ENCODE assay signal across 8 cellular contexts in the genomic region with DNA sequence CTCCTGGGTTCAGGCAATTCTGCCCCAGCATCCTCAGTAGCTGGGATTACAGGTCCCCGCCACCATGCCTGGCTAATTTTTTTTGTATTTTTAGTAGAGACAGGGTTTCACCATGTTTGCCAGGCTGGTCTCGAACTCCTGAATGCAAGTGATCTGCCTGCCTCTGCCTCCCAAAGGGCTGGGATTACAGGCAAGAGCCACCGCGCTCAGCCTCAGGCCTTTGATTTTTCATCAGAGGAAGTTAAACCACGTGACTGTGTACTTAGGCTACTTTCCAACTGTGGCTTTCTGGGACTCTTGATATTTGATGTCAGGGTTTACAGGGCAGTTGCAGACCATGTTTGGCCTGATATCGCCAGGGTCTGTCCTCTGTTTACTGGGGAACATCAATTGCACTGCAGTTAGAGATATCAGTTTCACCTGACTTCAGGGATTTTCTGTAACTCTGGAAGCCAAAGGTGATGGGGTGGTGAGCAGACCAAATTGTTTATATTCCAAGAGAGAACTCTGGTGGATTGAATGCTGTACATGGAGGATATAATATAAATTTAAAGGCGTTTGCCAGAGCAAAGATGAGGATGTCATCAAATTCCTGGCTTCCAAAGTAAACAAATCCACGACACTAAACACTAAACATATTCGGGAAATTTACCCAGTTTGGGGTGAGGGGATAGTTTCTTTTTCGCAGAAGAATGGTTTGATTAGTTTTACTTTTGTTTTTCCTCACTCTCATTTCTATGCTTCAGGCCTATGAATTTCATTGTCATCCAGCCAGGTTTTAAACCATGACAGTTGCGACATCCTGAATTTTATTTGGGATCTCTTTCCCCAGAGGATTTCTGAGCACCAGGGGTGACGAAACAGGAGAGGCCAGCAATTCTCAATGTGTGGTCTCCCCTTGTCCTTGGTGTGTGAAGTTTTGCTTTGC. TPM values are rescaled to one million over a fixed set of nuclear protein-coding genes. Genes with fewer than 3 reads are reported as not detected.
DNase-seq lines count a peak whose midpoint lies in the region; ATAC-seq and TF ChIP-seq lines count a peak whose summit lies in the region.

No MANE protein-coding gene starts in this region.

- TF ChIP-seq CTCF in adrenal gland (IDR thresholded peaks at IDR 0.05) (no peak), GM13976 (IDR thresholded peaks at IDR 0.05; ENCODE audit: borderline replicate concordance, control extremely low read depth, extremely low read depth, insufficient read depth, missing control alignments) (no peak)

- peaks cover 0 to 25% of the 10 kb centered on the region in 2 donors for H3K36me3 ChIP-seq in adrenal gland (replicated peaks in 1 of 2)

- H3K9me3 ChIP-seq in adrenal gland (replicated peaks in 1 of 3), result no peaks in the 10 kb centered on the region

- H3K4me3 ChIP-seq in adrenal gland, result peak overlapping the region in 1 of 4 donors; percentile 2

- intact Hi-C loops in adrenal gland (cut with DNase I), result no loop called here
- intact Hi-C loops in left colon (cut with DNase I, micrococcal nuclease), result no loop called here
- intact Hi-C loops in posterior cingulate gyrus (cut with DNase I), result no loop called here

- peaks cover 40 to 52% of the 10 kb centered on the region in 2 donors for H3K4me1 ChIP-seq in adrenal gland (replicated peaks in 1 of 2)

- no peaks in the 10 kb centered on the region for H3K27me3 ChIP-seq in adrenal gland

- in situ Hi-C loops in GM13976 (cut with MboI; ENCODE audit: low sequenced_read_pairs, unreplicated experiment), result no loop called here

- TF ChIP-seq POLR2A in adrenal gland (IDR thresholded peaks at IDR 0.05), result no peak

- peak; percentile 36 for ATAC-seq in left colon

- peak; percentile 35 for DNase-seq in CMK (ENCODE audit: low read depth)
- DNase-seq in LHCN-M2 (ENCODE audit: low read depth), result peak; percentile 39
- peak in 6 of 7 donors; percentile 42 to 64 (median 48) for DNase-seq in adrenal gland
- peak; percentile 49 to 52 for DNase-seq in left colon
- peak; percentile 71 for DNase-seq in ureter (ENCODE audit: low spot score)
- DNase-seq in GM13976 (ENCODE audit: low spot score), result no peak
- no peak for DNase-seq in posterior cingulate gyrus
- no peak for DNase-seq in NCI-H748 treated with DMSO at 0.1 percent for 48 hours (lab: John Stamatoyannopoulos, UW)

- H3K27ac ChIP-seq in adrenal gland, result peak overlapping the region in 3 of 5 donors; percentile 11 to 74 (median 63)

- WGBS in adrenal gland, 4 donors, result 45 to 51% (median 49%) methylated on average over 11 to 12 of the region's 12 CpGs

RNA-seq across cellular contexts. Expression of a gene that starts 4.2 kb away (rescaled TPM):
- total RNA-seq in LHCN-M2 (2014; rRNA removed) (95.1 and 142 TPM in 2 replicates), adrenal gland (100 to 1,000 TPM in 6 of 8 donors, 10 to 100 TPM in 2; 88.2 to 363 (median 128) TPM), left colon (100 to 1,000 TPM; 119 to 133 TPM), ureter (184 TPM)
- 139 TPM for polyA plus RNA-seq in LHCN-M2 (2012)
- polyA plus RNA-seq in adrenal gland, result 100 to 1,000 TPM in 1 of 3 donors, 10 to 100 TPM in 2; 24.8 to 136 (median 30.0) TPM

Comparison
In these comparisons a context has a peak if more than half of its experiments do, and no peak if none do; other contexts are left out.
1. DNase-seq: peak in CMK (single experiment), LHCN-M2 (single experiment), adrenal gland (6 of 7), left colon (2 of 2) and ureter (single experiment); none in GM13976 (single experiment), posterior cingulate gyrus (0 of 10) and NCI-H748 treated with DMSO at 0.1 percent for 48 hours (single experiment).